Comparison of ENCODE assay signal across 8 cellular contexts in genomic region chr6:87722831-87723726, GRCh38. TPM values are rescaled to one million over a fixed set of nuclear protein-coding genes. Genes with fewer than 3 reads are reported as not detected.
DNase-seq lines count a peak whose midpoint lies in the region; ATAC-seq and TF ChIP-seq lines count a peak whose summit lies in the region.

No MANE protein-coding gene starts in this region.

- no peak overlapping the region for H3K27ac Mint-ChIP-seq in activated CD8-positive, alpha-beta T cell treated with anti-CD3 and anti-CD28 coated beads for 36 hours

- ATAC-seq in GM18868 (IDR thresholded peaks at IDR 0.05; ENCODE audit: unreplicated experiment): peak; percentile 40
- peak; percentile 40 for ATAC-seq in activated CD8-positive, alpha-beta T cell treated with anti-CD3 and anti-CD28 coated beads for 36 hours
- no peak for ATAC-seq in HG02973 (IDR thresholded peaks at IDR 0.05; ENCODE audit: unreplicated experiment)

- intact Hi-C loops in activated CD8-positive, alpha-beta T cell treated with anti-CD3 and anti-CD28 coated beads for 36 hours (cut with micrococcal nuclease): no loop called here
- intact Hi-C loops in posterior cingulate gyrus (cut with DNase I): loop anchor here (2.0 kb wide), 1 partner anchor 22 kb away; no protein-coding TSS in a partner anchor

- H3K9me3 Mint-ChIP-seq in activated CD8-positive, alpha-beta T cell treated with anti-CD3 and anti-CD28 coated beads for 36 hours: no peaks in the 10 kb centered on the region

- no peak overlapping the region for H3K4me3 Mint-ChIP-seq in activated CD8-positive, alpha-beta T cell treated with anti-CD3 and anti-CD28 coated beads for 36 hours

- no peak for TF ChIP-seq CTCF in activated CD8-positive, alpha-beta T cell treated with anti-CD3 and anti-CD28 coated beads for 36 hours (IDR thresholded peaks at IDR 0.05)
- TF ChIP-seq CTCF in cardiac muscle cell (IDR thresholded peaks at IDR 0.05; ENCODE audit: low read depth, low read length): no peak

- H3K27me3 Mint-ChIP-seq in activated CD8-positive, alpha-beta T cell treated with anti-CD3 and anti-CD28 coated beads for 36 hours: no peaks in the 10 kb centered on the region

- no peak overlapping the region for H3K4me3 ChIP-seq in cardiac muscle cell

- CTCF ChIA-PET in activated CD8-positive, alpha-beta T cell treated with anti-CD3 and anti-CD28 coated beads for 36 hours (lab: Charles Lee): no interaction called here

- no peak overlapping the region for H3K27ac ChIP-seq in cardiac muscle cell

- no peaks in the 10 kb centered on the region for H3K27me3 ChIP-seq in cardiac muscle cell

- H3K9me3 ChIP-seq in cardiac muscle cell (ENCODE audit: low read depth): no peaks in the 10 kb centered on the region

- peaks cover 16% of the 10 kb centered on the region for H3K4me1 Mint-ChIP-seq in activated CD8-positive, alpha-beta T cell treated with anti-CD3 and anti-CD28 coated beads for 36 hours (ENCODE audit: low read depth)

- H3K36me3 ChIP-seq in cardiac muscle cell: no peaks in the 10 kb centered on the region

- in situ Hi-C loops in KBM-7 (cut with MboI; ENCODE audit: low pct_unique_long_range_greater_than_20kb, low sequenced_read_pairs): no loop called here

- POLR2A ChIA-PET in activated CD8-positive, alpha-beta T cell treated with anti-CD3 and anti-CD28 coated beads for 36 hours (lab: Charles Lee): interaction anchor here (0.6 kb wide), 1 partner anchor 43 kb away, joined by 3 read pairs; no protein-coding TSS in a partner anchor

- H3K4me1 ChIP-seq in cardiac muscle cell (ENCODE audit: low read depth): no peaks in the 10 kb centered on the region

- no peaks in the 10 kb centered on the region for H3K36me3 Mint-ChIP-seq in activated CD8-positive, alpha-beta T cell treated with anti-CD3 and anti-CD28 coated beads for 36 hours (ENCODE audit: low read depth)

- DNase-seq in A172 (ENCODE audit: low spot score) (peak; percentile 95), KBM-7 (peak; percentile 74), cardiac muscle cell (ENCODE audit: low read depth in 1 of 2, low spot score in 1 of 2) (peak; percentile 23 to 95), posterior cingulate gyrus (peak; percentile 40 to 95 (median 73)), NCI-H1048 (lab: John Stamatoyannopoulos, UW) (no peak)
- no peak for DNase-seq in activated CD8-positive, alpha-beta T cell treated with anti-CD3 and anti-CD28 coated beads for 36 hours

RNA-seq across cellular contexts. Expression of gene AKIRIN2, which starts 21.0 kb away (rescaled TPM):
- 13.5 and 16.7 TPM in 2 replicates for total RNA-seq in A172 (2014; rRNA removed; shearing (Covaris generic))
- 10 to 100 TPM; 42.1 to 45.6 TPM for total RNA-seq in activated CD8-positive, alpha-beta T cell treated with anti-CD3 and anti-CD28 coated beads for 36 hours
- total RNA-seq in cardiac muscle cell: 48.3 and 82.6 TPM in 2 replicates
- polyA plus RNA-seq in cardiac muscle cell: 66.7 and 89.3 TPM in 2 replicates

Comparison
In these comparisons a context has a peak if more than half of its experiments do, and no peak if none do; other contexts are left out.
1. DNase-seq: peak in A172 (single experiment), KBM-7 (single experiment), cardiac muscle cell (2 of 2) and posterior cingulate gyrus (10 of 10); none in activated CD8-positive, alpha-beta T cell treated with anti-CD3 and anti-CD28 coated beads for 36 hours (single experiment) and NCI-H1048 (single experiment).